ENCODE assay signal across 8 cellular contexts in genomic region chr2:97806738-97807618, GRCh38.
DNase-seq lines count a peak whose midpoint lies in the region; ATAC-seq and TF ChIP-seq lines count a peak whose summit lies in the region.

No MANE protein-coding gene starts in this region.

- no peaks in the 10 kb centered on the region for H3K27me3 ChIP-seq in BE2C
- no peaks in the 10 kb centered on the region for H3K27me3 ChIP-seq in fibroblast of lung (ENCODE audit: control insufficient read depth, insufficient read depth, low read length)

- H3K4me3 Mint-ChIP-seq in activated T-cell treated with anti-CD3 and anti-CD28 coated beads, Interleukin-2, amount 50 U/mL, for 4 hours: no peak overlapping the region
- H3K4me3 Mint-ChIP-seq in nephron progenitor cell: no peak overlapping the region

- no peaks in the 10 kb centered on the region for H3K27me3 Mint-ChIP-seq in activated T-cell treated with anti-CD3 and anti-CD28 coated beads, Interleukin-2, amount 50 U/mL, for 4 hours (ENCODE audit: low read depth)
- no peaks in the 10 kb centered on the region for H3K27me3 Mint-ChIP-seq in nephron progenitor cell (ENCODE audit: low read depth, poor library complexity)

- H3K36me3 Mint-ChIP-seq in activated T-cell treated with anti-CD3 and anti-CD28 coated beads, Interleukin-2, amount 50 U/mL, for 4 hours (ENCODE audit: insufficient read depth): peaks cover 30% of the 10 kb centered on the region
- H3K36me3 Mint-ChIP-seq in nephron progenitor cell (ENCODE audit: low read depth): peaks cover 20% of the 10 kb centered on the region

- TF ChIP-seq CTCF in BE2C (IDR thresholded peaks at IDR 0.05; ENCODE audit: low read depth, low read length) (peak; percentile 78), fibroblast of lung (conservative IDR thresholded peaks at IDR 0.05 in 1 of 2, IDR thresholded peaks at IDR 0.05 in 1 of 2; ENCODE audit: low read depth in 1 of 2, low read length in 2 of 2) (peak; percentile 92 to 96), nephron progenitor cell (IDR thresholded peaks at IDR 0.05) (peak; percentile 92)

- H3K4me1 ChIP-seq in BE2C: no peaks in the 10 kb centered on the region
- no peaks in the 10 kb centered on the region for H3K4me1 ChIP-seq in fibroblast of lung (ENCODE audit: control insufficient read depth, extremely low read depth, insufficient read depth, low read length)

- H3K36me3 ChIP-seq in BE2C (no peaks in the 10 kb centered on the region), fibroblast of lung (ENCODE audit: control insufficient read depth, insufficient read depth, low read length) (peaks cover 5% of the 10 kb centered on the region)

- DNase-seq in BE2C: peak; percentile 72
- DNase-seq in Kasumi-1 (lab: John Stamatoyannopoulos, UW): peak; percentile 88 to 91
- peak; percentile 69 for DNase-seq in activated T-cell treated with anti-CD3 and anti-CD28 coated beads, Interleukin-2, amount 50 U/mL, for 4 hours
- DNase-seq in fibroblast of lung (ENCODE audit: low read depth in 2 of 2): peak; percentile 58 to 76
- DNase-seq in nephron progenitor cell: peak; percentile 82
- DNase-seq in stimulated activated naive CD4-positive, alpha-beta T cell (lab: John Stamatoyannopoulos, UW): peak; percentile 42 to 73 (median 62)

- no peak overlapping the region for H3K9ac ChIP-seq in fibroblast of lung (ENCODE audit: insufficient read depth, low read length)

- H3K9me3 ChIP-seq in BE2C (no peaks in the 10 kb centered on the region), fibroblast of lung (ENCODE audit: control insufficient read depth, insufficient read depth, low read depth, low read length) (no peaks in the 10 kb centered on the region)

- H3K4me3 ChIP-seq in BE2C (ENCODE audit: low read depth, low read length): no peak overlapping the region
- H3K4me3 ChIP-seq in fibroblast of lung (replicated peaks in 1 of 4; ENCODE audit: control extremely low read depth in 1 of 4, insufficient read depth in 1 of 4, low read depth in 3 of 4, low read length in 4 of 4): no peak overlapping the region

- H3K4me2 ChIP-seq in fibroblast of lung (ENCODE audit: extremely low read depth, insufficient read depth, low read length): no peak overlapping the region

- no peaks in the 10 kb centered on the region for H4K20me1 ChIP-seq in fibroblast of lung (ENCODE audit: control insufficient read depth, extremely low read depth, insufficient read depth, low read length)

- no peak overlapping the region for H3K27ac ChIP-seq in fibroblast of lung (ENCODE audit: insufficient read depth, low read length)

- no peaks in the 10 kb centered on the region for H3K9me3 Mint-ChIP-seq in activated T-cell treated with anti-CD3 and anti-CD28 coated beads, Interleukin-2, amount 50 U/mL, for 4 hours
- no peaks in the 10 kb centered on the region for H3K9me3 Mint-ChIP-seq in nephron progenitor cell

- ATAC-seq in GM19455 (IDR thresholded peaks at IDR 0.05; ENCODE audit: unreplicated experiment): peak; percentile 69
- peak; percentile 90 to 96 for ATAC-seq in activated T-cell treated with anti-CD3 and anti-CD28 coated beads, Interleukin-2, amount 50 U/mL, for 4 hours

- no peak overlapping the region for H3K27ac Mint-ChIP-seq in nephron progenitor cell

- no peak overlapping the region for H2AFZ ChIP-seq in fibroblast of lung (ENCODE audit: low read length)

- no peaks in the 10 kb centered on the region for H3K4me1 Mint-ChIP-seq in activated T-cell treated with anti-CD3 and anti-CD28 coated beads, Interleukin-2, amount 50 U/mL, for 4 hours (ENCODE audit: low read depth)
- H3K4me1 Mint-ChIP-seq in nephron progenitor cell: no peaks in the 10 kb centered on the region

- no peaks in the 10 kb centered on the region for H3K79me2 ChIP-seq in fibroblast of lung (ENCODE audit: control insufficient read depth, insufficient read depth, low read length)

TF ChIP-seq in PFSK-1, 5 proteins besides CTCF, POLR2A, EP300 and RAD21:
- TF ChIP-seq REST (IDR thresholded peaks at IDR 0.05; ENCODE audit: insufficient read depth in 1 of 2, low read depth in 2 of 2, low read length in 2 of 2) (no peak), POLR2AphosphoS5 (IDR thresholded peaks at IDR 0.05; ENCODE audit: low read depth, low read length) (no peak), FOXP2 (optimal IDR thresholded peaks at IDR 0.05; ENCODE audit: borderline replicate concordance, extremely low read depth, extremely low read length, insufficient read depth) (peak; percentile 73), SIN3A (IDR thresholded peaks at IDR 0.05; ENCODE audit: borderline replicate concordance, insufficient read depth, low read length) (no peak), TAF1 (IDR thresholded peaks at IDR 0.05; ENCODE audit: borderline replicate concordance, insufficient read depth, low read length) (no peak)
TF ChIP-seq in PFSK-1: peak in this region for 1.
